8 cellular contexts compared by ENCODE assay signal in the genomic region with DNA sequence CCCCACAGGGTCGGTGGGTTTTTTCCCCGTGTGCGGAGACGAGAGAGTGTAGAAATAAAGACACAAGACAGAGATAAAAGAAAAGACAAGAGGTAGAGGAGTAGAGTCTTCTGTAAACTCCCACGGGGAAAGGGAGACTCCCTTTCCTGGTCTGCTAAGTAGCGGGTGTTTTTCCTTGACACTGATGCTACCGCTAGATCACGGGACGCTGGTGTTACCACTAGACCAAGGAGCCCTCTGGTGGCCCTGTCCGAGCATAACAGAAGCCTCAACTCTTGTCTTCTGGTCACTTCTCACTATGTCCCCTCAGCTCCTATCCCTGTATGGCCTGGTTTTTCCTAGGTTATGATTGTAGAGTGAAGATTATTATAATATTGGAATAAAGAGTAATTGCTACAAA. TPM values are rescaled to one million over a fixed set of nuclear protein-coding genes. Genes with fewer than 3 reads are reported as not detected.
DNase-seq lines count a peak whose midpoint lies in the region; ATAC-seq and TF ChIP-seq lines count a peak whose summit lies in the region.
"Not testable (repeated sequence)": the region's sequence is repeated elsewhere in the genome, so short reads cannot be mapped to it uniquely, and the experiment has no call there.

No MANE protein-coding gene starts in this region.

- not testable (repeated sequence) for H3K36me3 ChIP-seq in SU-DHL-6 (ENCODE audit: low read length); suprapubic skin
- peaks cover 0 to 20% (median 7%) of the 10 kb centered on the region in 9 donors for H3K36me3 ChIP-seq in heart right ventricle

- H3K9me2 ChIP-seq in SU-DHL-6 (replicated peaks; ENCODE audit: insufficient read depth, low read length) = not testable (repeated sequence)

- TF ChIP-seq CTCF in HFF-Myc (IDR thresholded peaks at IDR 0.05; ENCODE audit: low read depth, low read length, missing control alignments) (peak; percentile 21), SU-DHL-6 (IDR thresholded peaks at IDR 0.05; ENCODE audit: insufficient read depth, low read length, poor library complexity, severe bottlenecking) (peak; percentile 15), heart right ventricle (IDR thresholded peaks at IDR 0.05) (peak in 8 of 9 donors; percentile 25 to 62 (median 52)), suprapubic skin (IDR thresholded peaks at IDR 0.05) (peak; percentile 9 to 34)

- DNase-seq in COR-L47 (lab: John Stamatoyannopoulos, UW) (peak; percentile 52), NCI-H510A treated with DMSO at 0.1 percent for 48 hours (lab: John Stamatoyannopoulos, UW) (peak; percentile 9), cerebellar cortex (ENCODE audit: low spot score) (peak; percentile 68), heart right ventricle (peak; percentile 36 to 37), mucosa of gallbladder (ENCODE audit: low spot score) (peak; percentile 18)
- DNase-seq in HFF-Myc (ENCODE audit: extremely low read depth, low read depth); suprapubic skin (ENCODE audit: low spot score in 2 of 2): not testable (repeated sequence)

- H3K4me2 ChIP-seq in SU-DHL-6 (ENCODE audit: low read depth, low read length, poor library complexity, severe bottlenecking) = not testable (repeated sequence)

- H3F3A ChIP-seq in SU-DHL-6 (ENCODE audit: insufficient read depth) = not testable (repeated sequence)

- intact Hi-C loops in heart right ventricle (cut with DNase I) = loop anchor here in 2 of 10 donors (10.0 kb wide), 2 partner anchors 105 to 245 kb away; no protein-coding TSS in a partner anchor

- not testable (repeated sequence) for TF ChIP-seq EP300 in suprapubic skin (IDR thresholded peaks at IDR 0.05)

- H3K27ac ChIP-seq in SU-DHL-6 (ENCODE audit: low read depth, low read length); heart right ventricle; suprapubic skin: not testable (repeated sequence)

- not testable (repeated sequence) for H2AFZ ChIP-seq in SU-DHL-6 (ENCODE audit: low read depth, low read length, severe bottlenecking)

- not testable (repeated sequence) for H4K20me1 ChIP-seq in SU-DHL-6 (ENCODE audit: low read depth, low read length)

- not testable (repeated sequence) for H3K27me3 ChIP-seq in SU-DHL-6 (ENCODE audit: low read length); heart right ventricle; suprapubic skin

- not testable (repeated sequence) for ATAC-seq in heart right ventricle

- H3K4me3 ChIP-seq in HFF-Myc (replicated peaks; ENCODE audit: low read depth, low read length); SU-DHL-6 (ENCODE audit: insufficient read depth, low read length, poor library complexity, severe bottlenecking); heart right ventricle; suprapubic skin: not testable (repeated sequence)

- TF ChIP-seq POLR2A in suprapubic skin (IDR thresholded peaks at IDR 0.05) = not testable (repeated sequence)

- not testable (repeated sequence) for H3K9ac ChIP-seq in SU-DHL-6 (ENCODE audit: low read length)

- H3K79me2 ChIP-seq in SU-DHL-6 (ENCODE audit: insufficient read depth, low read length) = not testable (repeated sequence)

- WGBS in heart right ventricle, 2 donors = 59 to 74% methylated on average over 10 of the region's 10 CpGs
- 86% methylated on average over 10 of the region's 10 CpGs for WGBS in suprapubic skin

- H3K9me3 ChIP-seq in SU-DHL-6 (ENCODE audit: insufficient read depth, low read length); heart right ventricle; suprapubic skin: not testable (repeated sequence)

- peaks cover 0 to 31% (median 11%) of the 10 kb centered on the region in 9 donors for H3K4me1 ChIP-seq in heart right ventricle
- H3K4me1 ChIP-seq in suprapubic skin = peaks cover 44% of the 10 kb centered on the region

RNA-seq across cellular contexts. Expression of gene GALNT11, which starts 4.6 kb away (rescaled TPM):
- total RNA-seq in heart right ventricle (10 to 100 TPM; 19.3 to 28.4 (median 22.9) TPM), mucosa of gallbladder (35.7 TPM), suprapubic skin (10 to 100 TPM; 34.5 to 48.6 (median 42.5) TPM)
- 10 to 100 TPM; 13.2 to 14.8 TPM for polyA plus RNA-seq in heart right ventricle
